27 cellular contexts compared by ENCODE assay signal in the genomic region with DNA sequence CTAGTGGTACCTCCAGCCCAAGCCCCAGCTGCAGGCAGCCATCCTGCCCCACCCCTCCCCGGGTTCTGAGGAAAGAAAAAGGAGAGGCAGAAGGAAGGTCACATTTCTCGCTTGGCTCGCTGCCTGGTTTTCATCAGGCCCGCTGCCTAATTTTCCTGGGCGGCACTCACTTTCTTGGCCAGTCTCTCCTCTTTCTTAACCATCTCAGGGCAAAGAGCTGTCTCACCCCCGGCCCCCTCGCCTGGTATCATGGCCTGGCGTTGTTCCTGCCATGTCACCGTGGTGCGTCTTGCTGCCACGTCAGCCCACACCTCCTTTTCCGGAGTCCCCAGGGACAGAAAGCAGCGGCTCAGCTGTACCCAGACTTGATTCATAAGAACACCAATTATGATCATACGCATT. TPM values are rescaled to one million over a fixed set of nuclear protein-coding genes. Genes with fewer than 3 reads are reported as not detected.
DNase-seq lines count a peak whose midpoint lies in the region; ATAC-seq, FAIRE-seq and TF ChIP-seq lines count a peak whose summit lies in the region.
"Had no signal": no experiment of that assay in that cellular context is flagged by ENCODE, and none has a peak within 500 bp of the region (broad histone marks: within the 10 kb centered on the region; RNA-seq: fewer than 3 reads in every experiment).

No MANE protein-coding gene starts in this region.

- dilution Hi-C loops in IMR-90 (cut with HindIII; ENCODE audit: low sequenced_read_pairs, unreplicated experiment): no loop called here

- no peak overlapping the region for H4K5ac ChIP-seq in IMR-90 (ENCODE audit: low read depth, low read length)

- intact Hi-C loops in IMR-90 (cut with micrococcal nuclease): no loop called here
- intact Hi-C loops in psoas muscle (cut with DNase I): no loop called here

- H3K4me1 ChIP-seq in IMR-90 (ENCODE audit: control insufficient read depth, insufficient read depth, low read length): peaks cover 4% of the 10 kb centered on the region
- peaks cover 28% of the 10 kb centered on the region for H3K4me1 ChIP-seq in cardiac muscle cell (ENCODE audit: low read depth)
- no peaks in the 10 kb centered on the region for H3K4me1 ChIP-seq in psoas muscle
- H3K4me1 ChIP-seq: left lung, SJSA1 had no signal

- CTCF ChIA-PET in IMR-90 (lab: Yijun Ruan, JAX): no interaction called here

- H3K4ac ChIP-seq in IMR-90 (ENCODE audit: low read depth, low read length): no peak overlapping the region

- H3K4me3 ChIP-seq in IMR-90 (ENCODE audit: insufficient read depth, low read depth, low read length) (no peak overlapping the region), bronchial epithelial cell (ENCODE audit: low read depth, low read length) (no peak overlapping the region), cardiac muscle cell (no peak overlapping the region), psoas muscle (no peak overlapping the region)
- H3K4me3 ChIP-seq: GM23248, left lung, SJSA1, thoracic aorta had no signal

- no peak overlapping the region for H4K91ac ChIP-seq in IMR-90 (ENCODE audit: insufficient read depth, low read depth, low read length)

- H2BK20ac ChIP-seq in IMR-90 (ENCODE audit: low read depth, low read length): no peak overlapping the region

- no peak for TF ChIP-seq RAD21 in IMR-90 (IDR thresholded peaks at IDR 0.05; ENCODE audit: low read length)

- no peak for TF ChIP-seq CTCF in IMR-90 (conservative IDR thresholded peaks at IDR 0.05; ENCODE audit: low read depth, low read length)
- no peak for TF ChIP-seq CTCF in bronchial epithelial cell (IDR thresholded peaks at IDR 0.05; ENCODE audit: insufficient read depth, low read length, severe bottlenecking)
- no peak for TF ChIP-seq CTCF in cardiac muscle cell (IDR thresholded peaks at IDR 0.05; ENCODE audit: low read depth, low read length)
- no peak for TF ChIP-seq CTCF in psoas muscle (IDR thresholded peaks at IDR 0.05)

- H4K8ac ChIP-seq in IMR-90 (ENCODE audit: low read depth in 2 of 2, low read length in 2 of 2): no peak overlapping the region

- FAIRE-seq in bronchial epithelial cell (lab: Jason Lieb, UNC) (no peak), GM19239 (lab: Jason Lieb, UNC) (no peak)
- FAIRE-seq: astrocyte, GM18507 had no signal

- H2BK5ac ChIP-seq in IMR-90 (ENCODE audit: low read depth, low read length, poor library complexity, severe bottlenecking): no peak overlapping the region

- H3K9me3 ChIP-seq in IMR-90 (ENCODE audit: control insufficient read depth, insufficient read depth, low read length): no peaks in the 10 kb centered on the region
- H3K9me3 ChIP-seq in cardiac muscle cell (ENCODE audit: low read depth): no peaks in the 10 kb centered on the region
- no peaks in the 10 kb centered on the region for H3K9me3 ChIP-seq in psoas muscle
- H3K9me3 ChIP-seq: left lung, neutrophil, SJSA1, thoracic aorta had no signal

- H3K4me2 ChIP-seq in IMR-90 (ENCODE audit: low read depth, low read length): no peak overlapping the region

- TF ChIP-seq POLR2A in IMR-90 (IDR thresholded peaks at IDR 0.05; ENCODE audit: low read depth, low read length): no peak

- H3K27ac ChIP-seq in IMR-90 (ENCODE audit: insufficient read depth, low read length): no peak overlapping the region
- peak overlapping the region; percentile 79 for H3K27ac ChIP-seq in cardiac muscle cell
- no peak overlapping the region for H3K27ac ChIP-seq in psoas muscle
- H3K27ac ChIP-seq: GM23248, left lung, neutrophil, SJSA1, thoracic aorta had no signal

- H3K27me3 ChIP-seq in IMR-90 (ENCODE audit: control insufficient read depth, insufficient read depth, low read length) (peaks cover 41% of the 10 kb centered on the region), bronchial epithelial cell (ENCODE audit: control insufficient read depth, insufficient read depth, low read length) (no peaks in the 10 kb centered on the region), cardiac muscle cell (no peaks in the 10 kb centered on the region), psoas muscle (ENCODE audit: insufficient read depth in 3 of 3, low read length in 2 of 3) (no peaks in the 10 kb centered on the region)

- no peak overlapping the region for H2AK5ac ChIP-seq in IMR-90 (ENCODE audit: low read depth, low read length)

- no TSS peak for BruUV-seq in IMR-90 (replicated peaks; lab: Mats Ljungman, UMichigan)

- no peak overlapping the region for H3K18ac ChIP-seq in IMR-90 (ENCODE audit: low read depth, low read length)

- no peaks in the 10 kb centered on the region for H3K79me1 ChIP-seq in IMR-90 (ENCODE audit: low read depth in 1 of 2, low read length in 2 of 2)

- no peaks in the 10 kb centered on the region for H4K20me1 ChIP-seq in IMR-90 (ENCODE audit: insufficient read depth, low read length)

- no peak for ATAC-seq in IMR-90 (ENCODE audit: low read depth)
- ATAC-seq in psoas muscle: peak; percentile 30 to 81 (median 72)
- no peak for ATAC-seq in GM18520 (IDR thresholded peaks at IDR 0.05; ENCODE audit: unreplicated experiment)
- ATAC-seq: CD8-positive, alpha-beta T cell; left lung; PC-3; stimulated activated effector memory CD8-positive, alpha-beta T cell treated with anti-CD3 and anti-CD28 coated beads, Interleukin-12 subunit alpha, Interleukin-12 subunit beta, amount 100 ng/mL, for 72 hours had no signal

- POLR2A ChIA-PET in IMR-90 (lab: Charles Lee; ENCODE audit: unreplicated experiment): no interaction called here

- no peak for DNase-seq in IMR-90
- DNase-seq in bronchial epithelial cell (ENCODE audit: low read depth): peak; percentile 23
- peak in 1 of 2 donors; percentile 4 for DNase-seq in cardiac muscle cell (ENCODE audit: low read depth in 1 of 2, low spot score in 1 of 2)
- DNase-seq in psoas muscle: peak; percentile 44 to 62
- DNase-seq in NCI-H748 (lab: John Stamatoyannopoulos, UW; ENCODE audit: unreplicated experiment): no peak
- no peak for DNase-seq in GM19239 (ENCODE audit: insufficient read length, low spot score)
- DNase-seq in GM19238 (ENCODE audit: insufficient read length, low spot score): no peak
- DNase-seq: activated CD4-positive, CD25-positive, alpha-beta regulatory T cell; activated naive CD4-positive, alpha-beta T cell treated with anti-CD3 and anti-CD28 coated beads, Interleukin-2, amount 50 U/mL, for 16 hours; activated T-cell treated with anti-CD3 and anti-CD28 coated beads, Interleukin-2, amount 50 U/mL, for 48 hours; CD8-positive, alpha-beta T cell; cortex of kidney; GM23248; left lung; NCI-H187 treated with DMSO at 0.1 percent for 48 hours; NCI-H524; PC-3; retina; stimulated activated CD4-positive, alpha-beta T cell treated with anti-CD3 and anti-CD28 coated beads, Interleukin-15, amount 100 ng/mL, for 24 hours; T-helper 2 cell had no signal

- in situ Hi-C loops in IMR-90 (cut with MboI; ENCODE audit: low sequenced_read_pairs): no loop called here

- H2BK15ac ChIP-seq in IMR-90 (ENCODE audit: low read depth, low read length): no peak overlapping the region

- H3K14ac ChIP-seq in IMR-90 (replicated peaks; ENCODE audit: low read depth, low read length): no peak overlapping the region

- 46% methylated on average over 9 of the region's 14 CpGs; no CpG with 5 or more reads in 1 of the 2 experiments for WGBS in IMR-90 (ENCODE audit: extremely low coverage in 2 of 2, insufficient read length in 1 of 2), 2 experiments
- WGBS in psoas muscle, 3 donors: 48 to 66% (median 51%) methylated on average over 14 of the region's 14 CpGs

- no peak overlapping the region for H2BK120ac ChIP-seq in IMR-90 (ENCODE audit: low read depth, low read length)

- H2AFZ ChIP-seq in IMR-90 (replicated peaks; ENCODE audit: low read length, poor library complexity): peak overlapping the region; percentile 43
- H2AFZ ChIP-seq: GM23248 had no signal

- H2AK9ac ChIP-seq in IMR-90 (replicated peaks; ENCODE audit: low read depth, low read length, poor library complexity): no peak overlapping the region

- no peaks in the 10 kb centered on the region for H3K9me1 ChIP-seq in IMR-90 (ENCODE audit: insufficient read depth, low read length)

- H3K56ac ChIP-seq in IMR-90 (ENCODE audit: extremely low read depth, insufficient read depth, low read length): no peak overlapping the region

- H3K9ac ChIP-seq in IMR-90 (ENCODE audit: low read depth, low read length): no peak overlapping the region
- H3K9ac ChIP-seq: GM23248 had no signal

- no peak overlapping the region for H3K23ac ChIP-seq in IMR-90 (ENCODE audit: low read depth, low read length)

- H3K36me3 ChIP-seq in IMR-90 (ENCODE audit: control insufficient read depth, insufficient read depth, low read length): no peaks in the 10 kb centered on the region
- no peaks in the 10 kb centered on the region for H3K36me3 ChIP-seq in bronchial epithelial cell (ENCODE audit: control insufficient read depth, insufficient read depth, low read length)
- H3K36me3 ChIP-seq in cardiac muscle cell: no peaks in the 10 kb centered on the region
- no peaks in the 10 kb centered on the region for H3K36me3 ChIP-seq in psoas muscle (ENCODE audit: insufficient read depth in 1 of 2, low read depth in 1 of 2)
- H3K36me3 ChIP-seq: left lung, neutrophil, SJSA1, thoracic aorta had no signal

TF ChIP-seq in IMR-90, 13 proteins besides CTCF, POLR2A, EP300 and RAD21 (continues in another document):
- no peak for TF ChIP-seq USF2 (IDR thresholded peaks at IDR 0.05; ENCODE audit: low read depth, low read length)
- TF ChIP-seq SMC3 (IDR thresholded peaks at IDR 0.05; ENCODE audit: low read depth, low read length): no peak
- TF ChIP-seq NFE2L2 (IDR thresholded peaks at IDR 0.05; ENCODE audit: low read depth, low read length): no peak
- TF ChIP-seq RFX5 (IDR thresholded peaks at IDR 0.05; ENCODE audit: low read depth, low read length): no peak
- no peak for TF ChIP-seq MAZ (IDR thresholded peaks at IDR 0.05; ENCODE audit: borderline replicate concordance, low read depth, low read length)
- TF ChIP-seq FOS (IDR thresholded peaks at IDR 0.05; ENCODE audit: low read depth, low read length): no peak
- TF ChIP-seq MAFK (IDR thresholded peaks at IDR 0.05; ENCODE audit: low read depth, low read length): no peak
- no peak for TF ChIP-seq CEBPB (IDR thresholded peaks at IDR 0.05; ENCODE audit: low read depth, low read length)

RNA-seq across cellular contexts. Expression of gene CASZ1, which starts 26.6 kb away (rescaled TPM):
- total RNA-seq in IMR-90 (2012; rRNA removed) (under 0.01 and 0.18 TPM in 2 replicates), bronchial epithelial cell (9.2 and 12.7 TPM in 2 replicates), cardiac muscle cell (41.9 and 87.3 TPM in 2 replicates), psoas muscle (10 to 100 TPM; 53.1 to 83.3 (median 60.8) TPM)
- polyA plus RNA-seq in IMR-90 (2012; rRNA removed) (0.23 and 0.24 TPM in 2 replicates), cardiac muscle cell (53.5 and 68.2 TPM in 2 replicates), psoas muscle (10 to 100 TPM in 2 of 3 donors, 1 to 10 TPM in 1; 2.6 to 23.7 (median 11.0) TPM)
- 0.30 and 0.44 TPM in 2 replicates for polyA plus RNA-seq in IMR-90 (2012; cell fraction: cytosol; rRNA removed)
- polyA plus RNA-seq in IMR-90 (2012; cell fraction: nucleus; rRNA removed; ENCODE audit: low replicate concordance): 0.78 and 0.86 TPM in 2 replicates

Comparison
In these comparisons a context has a peak if more than half of its experiments do, and no peak if none do; other contexts are left out.
1. ATAC-seq: peak in psoas muscle (4 of 4); none in IMR-90 (single experiment) and GM18520 (single experiment).
2. DNase-seq: peak in bronchial epithelial cell (single experiment) and psoas muscle (2 of 2); none in IMR-90 (single experiment), NCI-H748 (single experiment), GM19239 (single experiment) and GM19238 (single experiment).